ENCODE assay signal across 1 cellular context in the genomic region with DNA sequence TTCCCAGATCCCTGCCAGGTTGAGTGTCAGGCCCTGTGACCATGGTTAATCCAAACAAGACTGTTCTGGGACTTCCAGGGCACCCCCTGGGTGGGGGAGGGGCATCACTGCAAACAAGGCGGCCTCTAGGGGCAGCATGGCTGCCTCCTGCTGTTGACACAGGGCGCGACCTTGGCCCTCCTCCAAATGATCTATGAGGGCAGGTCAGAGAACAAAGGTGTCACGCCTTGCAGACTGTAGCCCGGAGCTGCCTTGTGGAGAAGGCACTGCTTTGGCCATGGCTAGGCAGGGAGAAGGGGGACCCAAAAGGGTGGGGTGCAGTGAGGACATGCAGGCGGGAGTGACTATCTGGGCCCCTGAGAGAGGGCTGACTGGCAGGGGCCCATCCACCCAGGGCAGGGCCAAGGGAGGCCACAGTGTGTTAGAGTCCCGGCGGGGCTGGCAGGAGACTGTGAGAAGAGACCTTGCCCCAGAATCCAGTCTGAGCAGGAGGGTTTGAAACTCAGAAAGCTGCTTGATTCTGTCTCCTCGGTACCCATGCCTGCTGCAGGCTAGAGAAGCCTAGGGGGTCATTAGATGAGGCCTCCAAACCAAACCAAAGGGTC.
TF ChIP-seq lines count a peak whose summit lies in the region.

No MANE protein-coding gene starts in this region.

TF ChIP-seq in HepG2, 621 proteins besides CTCF, POLR2A, EP300 and RAD21 (continued from another document and continues in another):
- TF ChIP-seq, protein P1, sequence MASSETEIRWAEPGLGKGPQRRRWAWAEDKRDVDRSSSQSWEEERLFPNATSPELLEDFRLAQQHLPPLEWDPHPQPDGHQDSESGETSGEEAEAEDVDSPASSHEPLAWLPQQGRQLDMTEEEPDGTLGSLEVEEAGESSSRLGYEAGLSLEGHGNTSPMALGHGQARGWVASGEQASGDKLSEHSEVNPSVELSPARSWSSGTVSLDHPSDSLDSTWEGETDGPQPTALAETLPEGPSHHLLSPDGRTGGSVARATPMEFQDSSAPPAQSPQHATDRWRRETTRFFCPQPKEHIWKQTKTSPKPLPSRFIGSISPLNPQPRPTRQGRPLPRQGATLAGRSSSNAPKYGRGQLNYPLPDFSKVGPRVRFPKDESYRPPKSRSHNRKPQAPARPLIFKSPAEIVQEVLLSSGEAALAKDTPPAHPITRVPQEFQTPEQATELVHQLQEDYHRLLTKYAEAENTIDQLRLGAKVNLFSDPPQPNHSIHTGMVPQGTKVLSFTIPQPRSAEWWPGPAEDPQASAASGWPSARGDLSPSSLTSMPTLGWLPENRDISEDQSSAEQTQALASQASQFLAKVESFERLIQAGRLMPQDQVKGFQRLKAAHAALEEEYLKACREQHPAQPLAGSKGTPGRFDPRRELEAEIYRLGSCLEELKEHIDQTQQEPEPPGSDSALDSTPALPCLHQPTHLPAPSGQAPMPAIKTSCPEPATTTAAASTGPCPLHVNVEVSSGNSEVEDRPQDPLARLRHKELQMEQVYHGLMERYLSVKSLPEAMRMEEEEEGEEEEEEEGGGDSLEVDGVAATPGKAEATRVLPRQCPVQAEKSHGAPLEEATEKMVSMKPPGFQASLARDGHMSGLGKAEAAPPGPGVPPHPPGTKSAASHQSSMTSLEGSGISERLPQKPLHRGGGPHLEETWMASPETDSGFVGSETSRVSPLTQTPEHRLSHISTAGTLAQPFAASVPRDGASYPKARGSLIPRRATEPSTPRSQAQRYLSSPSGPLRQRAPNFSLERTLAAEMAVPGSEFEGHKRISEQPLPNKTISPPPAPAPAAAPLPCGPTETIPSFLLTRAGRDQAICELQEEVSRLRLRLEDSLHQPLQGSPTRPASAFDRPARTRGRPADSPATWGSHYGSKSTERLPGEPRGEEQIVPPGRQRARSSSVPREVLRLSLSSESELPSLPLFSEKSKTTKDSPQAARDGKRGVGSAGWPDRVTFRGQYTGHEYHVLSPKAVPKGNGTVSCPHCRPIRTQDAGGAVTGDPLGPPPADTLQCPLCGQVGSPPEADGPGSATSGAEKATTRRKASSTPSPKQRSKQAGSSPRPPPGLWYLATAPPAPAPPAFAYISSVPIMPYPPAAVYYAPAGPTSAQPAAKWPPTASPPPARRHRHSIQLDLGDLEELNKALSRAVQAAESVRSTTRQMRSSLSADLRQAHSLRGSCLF (CRISPR knock-in tag; IDR thresholded peaks at IDR 0.05; ENCODE audit: borderline replicate concordance): no peak
- TF ChIP-seq ZNF24 (IDR thresholded peaks at IDR 0.05) (0 out of 2 replicates have a peak, but pooled peaks have one; percentile 53), ZBTB7A (CRISPR knock-in tag; IDR thresholded peaks at IDR 0.05) (peak; percentile 91; the same call in 1 of the 2 replicates), NR1H2 (CRISPR knock-in tag; IDR thresholded peaks at IDR 0.05; ENCODE audit: borderline replicate concordance, low read depth) (peak; percentile 73; the same call in 1 of the 2 replicates), SP4 (CRISPR knock-in tag; IDR thresholded peaks at IDR 0.05) (peak; percentile 75; the same call in 1 of the 2 replicates), ZNF274 (CRISPR knock-in tag; IDR thresholded peaks at IDR 0.05) (peak; percentile 83), TBX2 (CRISPR knock-in tag; IDR thresholded peaks at IDR 0.05; ENCODE audit: borderline replicate concordance) (peak; percentile 98), ZNF317 (CRISPR knock-in tag; IDR thresholded peaks at IDR 0.05) (peak; percentile 85), NKX3-1 (CRISPR knock-in tag; IDR thresholded peaks at IDR 0.05) (no peak), SP5 (CRISPR knock-in tag; IDR thresholded peaks at IDR 0.05; ENCODE audit: borderline replicate concordance, low read depth) (peak; percentile 92), TARDBP (CRISPR knock-in tag; IDR thresholded peaks at IDR 0.05) (peak; percentile 98), MXI1 (IDR thresholded peaks at IDR 0.05; ENCODE audit: borderline replicate concordance, low read depth, low read length) (peak; percentile 68; the same call in 1 of the 3 replicates), PHF8 (CRISPR knock-in tag; IDR thresholded peaks at IDR 0.05) (peak; percentile 57), SALL1 (CRISPR knock-in tag; IDR thresholded peaks at IDR 0.05) (peak; percentile 99), MIXL1 (CRISPR knock-in tag; IDR thresholded peaks at IDR 0.05) (peak; percentile 94), PHB2 (IDR thresholded peaks at IDR 0.05; ENCODE audit: partially characterized antibody) (no peak), MAFF (IDR thresholded peaks at IDR 0.05; ENCODE audit: low read depth, low read length) (no peak), NRL (CRISPR knock-in tag; IDR thresholded peaks at IDR 0.05; ENCODE audit: borderline replicate concordance) (peak; percentile 52; the same call in 1 of the 2 replicates), ZNF547 (CRISPR knock-in tag; IDR thresholded peaks at IDR 0.05) (peak; percentile 89), ZKSCAN8 (CRISPR knock-in tag; IDR thresholded peaks at IDR 0.05; ENCODE audit: borderline replicate concordance) (peak; percentile 82; the same call in 1 of the 2 replicates), FOXJ3 (CRISPR knock-in tag; IDR thresholded peaks at IDR 0.05; ENCODE audit: borderline replicate concordance) (peak; percentile 88)
- TF ChIP-seq, protein P2, sequence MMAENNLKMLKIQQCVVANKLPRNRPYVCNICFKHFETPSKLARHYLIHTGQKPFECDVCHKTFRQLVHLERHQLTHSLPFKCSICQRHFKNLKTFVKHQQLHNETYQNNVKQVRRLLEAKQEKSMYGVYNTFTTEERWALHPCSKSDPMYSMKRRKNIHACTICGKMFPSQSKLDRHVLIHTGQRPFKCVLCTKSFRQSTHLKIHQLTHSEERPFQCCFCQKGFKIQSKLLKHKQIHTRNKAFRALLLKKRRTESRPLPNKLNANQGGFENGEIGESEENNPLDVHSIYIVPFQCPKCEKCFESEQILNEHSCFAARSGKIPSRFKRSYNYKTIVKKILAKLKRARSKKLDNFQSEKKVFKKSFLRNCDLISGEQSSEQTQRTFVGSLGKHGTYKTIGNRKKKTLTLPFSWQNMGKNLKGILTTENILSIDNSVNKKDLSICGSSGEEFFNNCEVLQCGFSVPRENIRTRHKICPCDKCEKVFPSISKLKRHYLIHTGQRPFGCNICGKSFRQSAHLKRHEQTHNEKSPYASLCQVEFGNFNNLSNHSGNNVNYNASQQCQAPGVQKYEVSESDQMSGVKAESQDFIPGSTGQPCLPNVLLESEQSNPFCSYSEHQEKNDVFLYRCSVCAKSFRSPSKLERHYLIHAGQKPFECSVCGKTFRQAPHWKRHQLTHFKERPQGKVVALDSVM (CRISPR knock-in tag; IDR thresholded peaks at IDR 0.05): peak; percentile 82
- TF ChIP-seq, protein P3, sequence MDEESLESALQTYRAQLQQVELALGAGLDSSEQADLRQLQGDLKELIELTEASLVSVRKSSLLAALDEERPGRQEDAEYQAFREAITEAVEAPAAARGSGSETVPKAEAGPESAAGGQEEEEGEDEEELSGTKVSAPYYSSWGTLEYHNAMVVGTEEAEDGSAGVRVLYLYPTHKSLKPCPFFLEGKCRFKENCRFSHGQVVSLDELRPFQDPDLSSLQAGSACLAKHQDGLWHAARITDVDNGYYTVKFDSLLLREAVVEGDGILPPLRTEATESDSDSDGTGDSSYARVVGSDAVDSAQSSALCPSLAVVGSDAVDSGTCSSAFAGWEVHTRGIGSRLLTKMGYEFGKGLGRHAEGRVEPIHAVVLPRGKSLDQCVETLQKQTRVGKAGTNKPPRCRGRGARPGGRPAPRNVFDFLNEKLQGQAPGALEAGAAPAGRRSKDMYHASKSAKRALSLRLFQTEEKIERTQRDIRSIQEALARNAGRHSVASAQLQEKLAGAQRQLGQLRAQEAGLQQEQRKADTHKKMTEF (CRISPR knock-in tag; IDR thresholded peaks at IDR 0.05): peak; percentile 98
- TF ChIP-seq, protein P4, sequence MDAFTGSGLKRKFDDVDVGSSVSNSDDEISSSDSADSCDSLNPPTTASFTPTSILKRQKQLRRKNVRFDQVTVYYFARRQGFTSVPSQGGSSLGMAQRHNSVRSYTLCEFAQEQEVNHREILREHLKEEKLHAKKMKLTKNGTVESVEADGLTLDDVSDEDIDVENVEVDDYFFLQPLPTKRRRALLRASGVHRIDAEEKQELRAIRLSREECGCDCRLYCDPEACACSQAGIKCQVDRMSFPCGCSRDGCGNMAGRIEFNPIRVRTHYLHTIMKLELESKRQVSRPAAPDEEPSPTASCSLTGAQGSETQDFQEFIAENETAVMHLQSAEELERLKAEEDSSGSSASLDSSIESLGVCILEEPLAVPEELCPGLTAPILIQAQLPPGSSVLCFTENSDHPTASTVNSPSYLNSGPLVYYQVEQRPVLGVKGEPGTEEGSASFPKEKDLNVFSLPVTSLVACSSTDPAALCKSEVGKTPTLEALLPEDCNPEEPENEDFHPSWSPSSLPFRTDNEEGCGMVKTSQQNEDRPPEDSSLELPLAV (CRISPR knock-in tag; conservative IDR thresholded peaks at IDR 0.05; ENCODE audit: low read depth): no peak
- TF ChIP-seq, protein P5, sequence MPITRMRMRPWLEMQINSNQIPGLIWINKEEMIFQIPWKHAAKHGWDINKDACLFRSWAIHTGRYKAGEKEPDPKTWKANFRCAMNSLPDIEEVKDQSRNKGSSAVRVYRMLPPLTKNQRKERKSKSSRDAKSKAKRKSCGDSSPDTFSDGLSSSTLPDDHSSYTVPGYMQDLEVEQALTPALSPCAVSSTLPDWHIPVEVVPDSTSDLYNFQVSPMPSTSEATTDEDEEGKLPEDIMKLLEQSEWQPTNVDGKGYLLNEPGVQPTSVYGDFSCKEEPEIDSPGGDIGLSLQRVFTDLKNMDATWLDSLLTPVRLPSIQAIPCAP (CRISPR knock-in tag; IDR thresholded peaks at IDR 0.05; ENCODE audit: low read depth): no peak
- TF ChIP-seq, protein P6, sequence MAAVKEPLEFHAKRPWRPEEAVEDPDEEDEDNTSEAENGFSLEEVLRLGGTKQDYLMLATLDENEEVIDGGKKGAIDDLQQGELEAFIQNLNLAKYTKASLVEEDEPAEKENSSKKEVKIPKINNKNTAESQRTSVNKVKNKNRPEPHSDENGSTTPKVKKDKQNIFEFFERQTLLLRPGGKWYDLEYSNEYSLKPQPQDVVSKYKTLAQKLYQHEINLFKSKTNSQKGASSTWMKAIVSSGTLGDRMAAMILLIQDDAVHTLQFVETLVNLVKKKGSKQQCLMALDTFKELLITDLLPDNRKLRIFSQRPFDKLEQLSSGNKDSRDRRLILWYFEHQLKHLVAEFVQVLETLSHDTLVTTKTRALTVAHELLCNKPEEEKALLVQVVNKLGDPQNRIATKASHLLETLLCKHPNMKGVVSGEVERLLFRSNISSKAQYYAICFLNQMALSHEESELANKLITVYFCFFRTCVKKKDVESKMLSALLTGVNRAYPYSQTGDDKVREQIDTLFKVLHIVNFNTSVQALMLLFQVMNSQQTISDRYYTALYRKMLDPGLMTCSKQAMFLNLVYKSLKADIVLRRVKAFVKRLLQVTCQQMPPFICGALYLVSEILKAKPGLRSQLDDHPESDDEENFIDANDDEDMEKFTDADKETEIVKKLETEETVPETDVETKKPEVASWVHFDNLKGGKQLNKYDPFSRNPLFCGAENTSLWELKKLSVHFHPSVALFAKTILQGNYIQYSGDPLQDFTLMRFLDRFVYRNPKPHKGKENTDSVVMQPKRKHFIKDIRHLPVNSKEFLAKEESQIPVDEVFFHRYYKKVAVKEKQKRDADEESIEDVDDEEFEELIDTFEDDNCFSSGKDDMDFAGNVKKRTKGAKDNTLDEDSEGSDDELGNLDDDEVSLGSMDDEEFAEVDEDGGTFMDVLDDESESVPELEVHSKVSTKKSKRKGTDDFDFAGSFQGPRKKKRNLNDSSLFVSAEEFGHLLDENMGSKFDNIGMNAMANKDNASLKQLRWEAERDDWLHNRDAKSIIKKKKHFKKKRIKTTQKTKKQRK (IDR thresholded peaks at IDR 0.05; ENCODE audit: low read length): no peak
- TF ChIP-seq, protein P7, sequence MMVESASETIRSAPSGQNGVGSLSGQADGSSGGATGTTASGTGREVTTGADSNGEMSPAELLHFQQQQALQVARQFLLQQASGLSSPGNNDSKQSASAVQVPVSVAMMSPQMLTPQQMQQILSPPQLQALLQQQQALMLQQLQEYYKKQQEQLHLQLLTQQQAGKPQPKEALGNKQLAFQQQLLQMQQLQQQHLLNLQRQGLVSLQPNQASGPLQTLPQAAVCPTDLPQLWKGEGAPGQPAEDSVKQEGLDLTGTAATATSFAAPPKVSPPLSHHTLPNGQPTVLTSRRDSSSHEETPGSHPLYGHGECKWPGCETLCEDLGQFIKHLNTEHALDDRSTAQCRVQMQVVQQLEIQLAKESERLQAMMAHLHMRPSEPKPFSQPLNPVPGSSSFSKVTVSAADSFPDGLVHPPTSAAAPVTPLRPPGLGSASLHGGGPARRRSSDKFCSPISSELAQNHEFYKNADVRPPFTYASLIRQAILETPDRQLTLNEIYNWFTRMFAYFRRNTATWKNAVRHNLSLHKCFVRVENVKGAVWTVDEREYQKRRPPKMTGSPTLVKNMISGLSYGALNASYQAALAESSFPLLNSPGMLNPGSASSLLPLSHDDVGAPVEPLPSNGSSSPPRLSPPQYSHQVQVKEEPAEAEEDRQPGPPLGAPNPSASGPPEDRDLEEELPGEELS (CRISPR knock-in tag; IDR thresholded peaks at IDR 0.05): peak; percentile 92
- TF ChIP-seq, protein P8, sequence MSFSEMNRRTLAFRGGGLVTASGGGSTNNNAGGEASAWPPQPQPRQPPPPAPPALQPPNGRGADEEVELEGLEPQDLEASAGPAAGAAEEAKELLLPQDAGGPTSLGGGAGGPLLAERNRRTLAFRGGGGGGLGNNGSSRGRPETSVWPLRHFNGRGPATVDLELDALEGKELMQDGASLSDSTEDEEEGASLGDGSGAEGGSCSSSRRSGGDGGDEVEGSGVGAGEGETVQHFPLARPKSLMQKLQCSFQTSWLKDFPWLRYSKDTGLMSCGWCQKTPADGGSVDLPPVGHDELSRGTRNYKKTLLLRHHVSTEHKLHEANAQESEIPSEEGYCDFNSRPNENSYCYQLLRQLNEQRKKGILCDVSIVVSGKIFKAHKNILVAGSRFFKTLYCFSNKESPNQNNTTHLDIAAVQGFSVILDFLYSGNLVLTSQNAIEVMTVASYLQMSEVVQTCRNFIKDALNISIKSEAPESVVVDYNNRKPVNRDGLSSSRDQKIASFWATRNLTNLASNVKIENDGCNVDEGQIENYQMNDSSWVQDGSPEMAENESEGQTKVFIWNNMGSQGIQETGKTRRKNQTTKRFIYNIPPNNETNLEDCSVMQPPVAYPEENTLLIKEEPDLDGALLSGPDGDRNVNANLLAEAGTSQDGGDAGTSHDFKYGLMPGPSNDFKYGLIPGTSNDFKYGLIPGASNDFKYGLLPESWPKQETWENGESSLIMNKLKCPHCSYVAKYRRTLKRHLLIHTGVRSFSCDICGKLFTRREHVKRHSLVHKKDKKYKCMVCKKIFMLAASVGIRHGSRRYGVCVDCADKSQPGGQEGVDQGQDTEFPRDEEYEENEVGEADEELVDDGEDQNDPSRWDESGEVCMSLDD (CRISPR knock-in tag; IDR thresholded peaks at IDR 0.05; ENCODE audit: borderline replicate concordance): peak; percentile 94; the same call in 1 of the 2 replicates
